8 cellular contexts compared by ENCODE assay signal in genomic region chr12:113462117-113462774, GRCh38. TPM values are rescaled to one million over a fixed set of nuclear protein-coding genes. Genes with fewer than 3 reads are reported as not detected.
DNase-seq lines count a peak whose midpoint lies in the region; ATAC-seq and TF ChIP-seq lines count a peak whose summit lies in the region.

No MANE protein-coding gene starts in this region.

- H3K27ac ChIP-seq in GM23338 (ENCODE audit: low read depth) (no peak overlapping the region), colonic mucosa (no peak overlapping the region), right lobe of liver (no peak overlapping the region)

- H3K27me3 ChIP-seq in GM23338 (ENCODE audit: insufficient read depth) (peaks cover 69% of the 10 kb centered on the region), colonic mucosa (peaks cover 55% of the 10 kb centered on the region), right lobe of liver (peaks cover 8 to 34% of the 10 kb centered on the region in 2 donors)

- H3K36me3 Mint-ChIP-seq in GM23338 (ENCODE audit: low read depth), result no peaks in the 10 kb centered on the region; the same call in 2 of the 3 replicates

- no peaks in the 10 kb centered on the region for H3K79me2 ChIP-seq in GM23338 (replicated peaks; ENCODE audit: insufficient read depth)

- H3K4me1 ChIP-seq in GM23338 (ENCODE audit: insufficient read depth) (peaks cover 25% of the 10 kb centered on the region), colonic mucosa (no peaks in the 10 kb centered on the region), right lobe of liver (peaks cover 0 to 12% (median 0%) of the 10 kb centered on the region in 4 donors)

- H3K4me2 ChIP-seq in GM23338, result peak overlapping the region; percentile 69; the same call in 1 of the 2 replicates

- H3K9me3 ChIP-seq in colonic mucosa, result no peaks in the 10 kb centered on the region
- no peaks in the 10 kb centered on the region for H3K9me3 ChIP-seq in right lobe of liver

- H3K4me3 ChIP-seq in GM23338 (peak overlapping the region; percentile 32; the same call in 1 of the 2 replicates), colonic mucosa (peak overlapping the region; percentile 7), right lobe of liver (no peak overlapping the region)

- H4K20me1 ChIP-seq in GM23338 (replicated peaks; ENCODE audit: insufficient read depth), result no peaks in the 10 kb centered on the region; the same call in 1 of the 2 replicates

- TF ChIP-seq CTCF in GM23338 (conservative IDR thresholded peaks at IDR 0.05; ENCODE audit: low read depth in 2 of 2), result peak; percentile 77 to 92
- TF ChIP-seq CTCF in colonic mucosa (IDR thresholded peaks at IDR 0.05), result peak; percentile 76
- peak; percentile 57 to 90 (median 88) for TF ChIP-seq CTCF in right lobe of liver (IDR thresholded peaks at IDR 0.05)

- H2AFZ ChIP-seq in GM23338, result no peak overlapping the region

- H3K9me3 Mint-ChIP-seq in GM23338, result 0 out of 3 replicates have a peak, but pooled peaks cover 3% of the 10 kb centered on the region

- H3K9me2 ChIP-seq in GM23338 (ENCODE audit: insufficient read depth), result no peaks in the 10 kb centered on the region

- H3K27me3 Mint-ChIP-seq in GM23338 (ENCODE audit: insufficient read depth, low read depth, poor library complexity), result peaks cover 63% of the 10 kb centered on the region

- H3K4me1 Mint-ChIP-seq in GM23338, result peaks cover 30% of the 10 kb centered on the region

- peak overlapping the region in 1 of 2 donors; percentile 19 for H3K9ac ChIP-seq in colonic mucosa (ENCODE audit: low read depth in 2 of 2, low read length in 2 of 2)

- peak; percentile 86 for DNase-seq in AG08395 (ENCODE audit: low spot score)
- DNase-seq in GM23338 (ENCODE audit: low spot score), result peak; percentile 85
- DNase-seq in NCI-H345 (lab: John Stamatoyannopoulos, UW), result peak; percentile 69
- peak; percentile 51 to 61 for DNase-seq in activated CD4-positive, alpha-beta T cell treated with anti-CD3 and anti-CD28 coated beads for 4 hours
- DNase-seq in colonic mucosa, result peak; percentile 78
- peak; percentile 74 to 84 (median 77) for DNase-seq in right lobe of liver
- peak; percentile 48 to 72 (median 52) for DNase-seq in stimulated activated CD4-positive, alpha-beta T cell treated with anti-CD3 and anti-CD28 coated beads, TNF-alpha, amount 100 ng/mL, for 24 hours (ENCODE audit: low read depth in 3 of 3)
- no peak for DNase-seq in NCI-H128 (lab: John Stamatoyannopoulos, UW; ENCODE audit: unreplicated experiment)

- H3F3A ChIP-seq in GM23338 (replicated peaks; ENCODE audit: low read depth), result peaks cover 10% of the 10 kb centered on the region

- WGBS in right lobe of liver (ENCODE audit: insufficient coverage, low coverage, low lambda C conversion rate, missing lambda C conversion rate), result 7% methylated on average over 25 of the region's 25 CpGs

- TF ChIP-seq POLR2A in right lobe of liver (IDR thresholded peaks at IDR 0.05), result no peak

- peak overlapping the region; percentile 73 for H3K4me3 Mint-ChIP-seq in GM23338

- intact Hi-C loops in colonic mucosa (cut with DNase I), result loop anchor here (5.0 kb wide), 1 partner anchor 450 kb away; no protein-coding TSS in a partner anchor
- intact Hi-C loops in right lobe of liver (cut with DNase I), result loop anchor here (10.0 kb wide), 1 partner anchor 453 kb away; no protein-coding TSS in a partner anchor

- H3K27ac Mint-ChIP-seq in GM23338, result no peak overlapping the region

- H3K36me3 ChIP-seq in GM23338 (ENCODE audit: insufficient read depth) (no peaks in the 10 kb centered on the region), colonic mucosa (no peaks in the 10 kb centered on the region), right lobe of liver (no peaks in the 10 kb centered on the region)

- ATAC-seq in GM23338 (peak; percentile 37), right lobe of liver (peak; percentile 85 to 92 (median 90))

TF ChIP-seq in GM23338, 12 proteins besides CTCF, POLR2A, EP300 and RAD21:
- TF ChIP-seq ZNF114 (CRISPR knock-in tag; IDR thresholded peaks at IDR 0.05), result no peak
- TF ChIP-seq EZH2 (IDR thresholded peaks at IDR 0.05; ENCODE audit: low read depth, unreplicated experiment), result peak; percentile 24

RNA-seq across cellular contexts. Expression of gene LHX5, which starts 9.4 kb away (rescaled TPM):
- not detected in 2 replicates for total RNA-seq in GM23338 (2014; rRNA removed; shearing (Covaris generic))
- 0.16 and 0.18 TPM in 2 replicates for polyA plus RNA-seq in GM23338 (2016; fragmentation: Nextera tagmentation; extraction: Ambion mirVana)
- total RNA-seq in colonic mucosa (not detected), right lobe of liver (not detected)

RNA-seq across cellular contexts. Expression of gene SDSL, which starts 40.1 kb away (rescaled TPM):
- not detected in 2 replicates for total RNA-seq in GM23338 (2014; rRNA removed; shearing (Covaris generic))
- polyA plus RNA-seq in GM23338 (2016; fragmentation: Nextera tagmentation; extraction: Ambion mirVana), result 0.45 TPM in 1 of 2 replicates, not detected in the other
- 10 to 100 TPM; 14.2 to 35.2 TPM for total RNA-seq in colonic mucosa
- 10 to 100 TPM; 25.5 to 85.7 (median 32.3) TPM for total RNA-seq in right lobe of liver

RNA-seq across cellular contexts. Expression of gene SDS, which starts 58.6 kb away (rescaled TPM):
- total RNA-seq in GM23338 (2014; rRNA removed; shearing (Covaris generic)), result not detected in 2 replicates
- polyA plus RNA-seq in GM23338 (2016; fragmentation: Nextera tagmentation; extraction: Ambion mirVana), result 0.57 TPM in 1 of 2 replicates, not detected in the other
- total RNA-seq in colonic mucosa (1 to 10 TPM; 1.0 to 4.4 TPM), right lobe of liver (100 to 1,000 TPM; 208 to 722 (median 309) TPM)

Comparison
In these comparisons a context has a peak if more than half of its experiments do, and no peak if none do; other contexts are left out.
1. H3K4me3 ChIP-seq: peak in GM23338 (single experiment) and colonic mucosa (single experiment); none in right lobe of liver (0 of 3).
2. RNA of gene SDSL, which starts 40.1 kb away (total RNA-seq): 14.2 to 35.2 TPM in colonic mucosa and 25.5 to 85.7 TPM in right lobe of liver; not detected in GM23338; every median in the first group is over 10 times any median in the second.
3. RNA of gene SDS, which starts 58.6 kb away (total RNA-seq): 208 to 722 TPM in right lobe of liver; 1.0 to 4.4 TPM in colonic mucosa and not detected in GM23338; every median in the first group is over 10 times any median in the second.
4. Peak in every context shown above with its lines, with median percentiles within 50 percentile points of each other: CTCF ChIP-seq.